ENCODE assay signal across 27 cellular contexts in the genomic region with DNA sequence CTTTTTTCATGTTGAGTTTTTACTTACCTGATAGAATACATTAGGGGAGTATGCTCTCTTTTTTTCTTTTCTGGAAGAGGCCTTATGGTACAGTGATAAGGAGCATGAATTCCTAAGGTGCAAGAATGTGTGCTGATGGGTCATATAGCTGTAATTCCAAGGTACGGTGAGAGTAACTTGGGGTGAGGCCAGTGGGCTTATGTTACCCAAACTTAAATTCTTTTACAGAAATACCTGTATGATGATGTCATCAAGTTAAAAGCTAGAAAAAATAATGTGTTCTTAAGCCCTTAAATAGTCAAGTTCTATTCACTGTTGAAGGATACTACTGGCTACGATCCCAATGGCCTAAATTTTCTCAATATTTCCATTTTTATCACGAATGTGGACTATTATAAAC.
"Had no signal": no experiment of that assay in that cellular context is flagged by ENCODE, and none has a peak within 500 bp of the region (broad histone marks: within the 10 kb centered on the region; RNA-seq: fewer than 3 reads in every experiment).

No MANE protein-coding gene starts in this region.

- ATAC-seq: activated T-cell treated with anti-CD3 and anti-CD28 coated beads, Interleukin-2, amount 50 U/mL, for 4 hours; body of pancreas; left ventricle myocardium superior; stimulated activated naive CD8-positive, alpha-beta T cell treated with anti-CD3 and anti-CD28 coated beads, Interleukin-15, Interleukin-2, amounts not matched to agents 100 U/mL and 50 U/mL, for 24 hours; upper lobe of right lung had no signal

- H3K36me3 ChIP-seq: cardiac muscle cell, thyroid gland, upper lobe of right lung had no signal

- H3K9me3 ChIP-seq: body of pancreas, thyroid gland, upper lobe of right lung had no signal

- H3K36me3 Mint-ChIP-seq: activated naive CD8-positive, alpha-beta T cell treated with anti-CD3 and anti-CD28 coated beads for 36 hours; immature natural killer cell had no signal

- H3K79me2 ChIP-seq: hepatocyte had no signal

- H3K4me2 ChIP-seq: hepatocyte had no signal

- H3K4me1 ChIP-seq: upper lobe of right lung had no signal

- H3K27ac ChIP-seq: body of pancreas, cardiac muscle cell, hepatocyte, thyroid gland, upper lobe of right lung had no signal

- H3K4me1 Mint-ChIP-seq: activated naive CD8-positive, alpha-beta T cell treated with anti-CD3 and anti-CD28 coated beads for 36 hours; immature natural killer cell had no signal

- H3K27me3 ChIP-seq: body of pancreas, cardiac muscle cell, hepatocyte, thyroid gland, upper lobe of right lung had no signal

- H3K9me3 Mint-ChIP-seq: activated naive CD8-positive, alpha-beta T cell treated with anti-CD3 and anti-CD28 coated beads for 36 hours; activated T-cell treated with anti-CD3 and anti-CD28 coated beads, Interleukin-2, amount 50 U/mL, for 4 hours; dendritic cell treated with granulocyte-macrophage colony-stimulating factor and Interleukin-4, amounts not matched to agents 40 ng/mL and 50 ng/mL, for 4 days; T-helper 1 cell treated with Interleukin-12 subunit alpha and Interleukin-12 subunit beta and Interleukin-4 antibody, amounts not matched to agents 30 μg/mL and 1 μg/mL, for 36 hours had no signal

- H2AFZ ChIP-seq: hepatocyte had no signal

- H3K4me3 ChIP-seq: body of pancreas, cardiac muscle cell, hepatocyte, thyroid gland, upper lobe of right lung had no signal

- H3K27ac Mint-ChIP-seq: activated naive CD8-positive, alpha-beta T cell treated with anti-CD3 and anti-CD28 coated beads for 36 hours; dendritic cell treated with granulocyte-macrophage colony-stimulating factor and Interleukin-4, amounts not matched to agents 40 ng/mL and 50 ng/mL, for 4 days; immature natural killer cell; T-helper 1 cell treated with Interleukin-12 subunit alpha and Interleukin-12 subunit beta and Interleukin-4 antibody, amounts not matched to agents 30 μg/mL and 1 μg/mL, for 36 hours had no signal

- H3K4me3 Mint-ChIP-seq: activated naive CD8-positive, alpha-beta T cell treated with anti-CD3 and anti-CD28 coated beads for 36 hours; activated T-cell treated with anti-CD3 and anti-CD28 coated beads, Interleukin-2, amount 50 U/mL, for 4 hours; dendritic cell treated with granulocyte-macrophage colony-stimulating factor and Interleukin-4, amounts not matched to agents 40 ng/mL and 50 ng/mL, for 4 days; immature natural killer cell; T-helper 1 cell treated with Interleukin-12 subunit alpha and Interleukin-12 subunit beta and Interleukin-4 antibody, amounts not matched to agents 30 μg/mL and 1 μg/mL, for 36 hours had no signal

- DNase-seq: activated CD4-positive, alpha-beta T cell treated with anti-CD3 and anti-CD28 coated beads for 4 hours; activated CD4-positive, alpha-beta T cell treated with anti-CD3 and anti-CD28 coated beads, Interleukin-2, amount 50 U/mL, for 48 hours; activated CD4-positive, CD25-positive, alpha-beta regulatory T cell; activated CD8-positive, alpha-beta memory T cell treated with anti-CD3 and anti-CD28 coated beads, Interleukin-2, amount 50 U/mL, for 48 hours; activated naive CD4-positive, alpha-beta T cell treated with Interleukin-2 at 50 U/mL for 16 hours; activated naive CD8-positive, alpha-beta T cell treated with anti-CD3 and anti-CD28 coated beads for 36 hours; activated T-cell treated with anti-CD3 and anti-CD28 coated beads, Interleukin-2, amount 50 U/mL, for 4 hours; amniotic stem cell; body of pancreas; effector CD8-positive, alpha-beta T cell; erythroblast; foreskin melanocyte; glutamatergic neuron; immature natural killer cell; kidney glomerular epithelial cell; left ventricle myocardium superior; mammary epithelial cell; occipital lobe; retina; stimulated activated CD4-positive, alpha-beta T cell treated with anti-CD3 and anti-CD28 coated beads, Interleukin-4, amount 100 ng/mL, for 4 hours; stimulated activated naive CD8-positive, alpha-beta T cell treated with anti-CD3 and anti-CD28 coated beads, Interleukin-15, Interleukin-2, amounts not matched to agents 100 U/mL and 50 U/mL, for 24 hours; thyroid gland; upper lobe of right lung had no signal
